ENCODE assay signal across 8 cellular contexts in genomic region chr10:71608863-71609768, GRCh38.
A peak's percentile ranks its signal among the peaks of the same experiment; 100 is the strongest.
DNase-seq lines count a peak whose midpoint lies in the region; ATAC-seq lines count a peak whose summit lies in the region.

No MANE protein-coding gene starts in this region.

- ATAC-seq in memory B cell (ENCODE audit: low read depth) (peak; percentile 46), HG02840 (IDR thresholded peaks at IDR 0.05; ENCODE audit: low FRiP score, unreplicated experiment) (no peak)

- DNase-seq in AG08395 (ENCODE audit: low spot score) (peak; percentile 68), GM19240 (ENCODE audit: insufficient read length, low spot score) (peak; percentile 39), NCI-H748 (lab: John Stamatoyannopoulos, UW; ENCODE audit: unreplicated experiment) (peak; percentile 67), memory B cell (ENCODE audit: low spot score in 2 of 2) (peak; percentile 57 to 61)
- DNase-seq in activated CD8-positive, alpha-beta memory T cell treated with anti-CD3 and anti-CD28 coated beads for 1 hour (ENCODE audit: extremely low read depth in 1 of 2, low read depth in 1 of 2): peak; percentile 5 to 51
- peak; percentile 44 for DNase-seq in effector CD4-positive, alpha-beta T cell
- DNase-seq in stimulated activated CD8-positive, alpha-beta memory T cell treated with anti-CD3 and anti-CD28 coated beads, Interleukin-2, amount 100 ng/mL, for 1 hour (ENCODE audit: low read depth in 2 of 2): peak; percentile 27 to 30

- H3K36me3 Mint-ChIP-seq in memory B cell: no peaks in the 10 kb centered on the region

- no peak overlapping the region for H3K27ac Mint-ChIP-seq in memory B cell

- peaks cover 12% of the 10 kb centered on the region for H3K27me3 Mint-ChIP-seq in memory B cell

- no peaks in the 10 kb centered on the region for H3K9me3 Mint-ChIP-seq in memory B cell

- H3K4me3 Mint-ChIP-seq in memory B cell: no peak overlapping the region

- H3K4me1 Mint-ChIP-seq in memory B cell: peaks cover 7% of the 10 kb centered on the region
